Comparison of ENCODE assay signal across 8 cellular contexts in genomic region chr17:42675348-42675983, GRCh38. TPM values are rescaled to one million over a fixed set of nuclear protein-coding genes. Genes with fewer than 3 reads are reported as not detected.
DNase-seq lines count a peak whose midpoint lies in the region; ATAC-seq, FAIRE-seq and TF ChIP-seq lines count a peak whose summit lies in the region.

No MANE protein-coding gene starts in this region.

- no peak overlapping the region for H3K14ac ChIP-seq in H1 (ENCODE audit: insufficient read length)

- H3K4me3 Mint-ChIP-seq in Caco-2 (ENCODE audit: unreplicated experiment): peak overlapping the region; percentile 89

- H3K27me3 Mint-ChIP-seq in Caco-2 (ENCODE audit: insufficient read depth, unreplicated experiment): no peaks in the 10 kb centered on the region

- peak overlapping the region; percentile 78; the same call in 1 of the 2 replicates for H3K18ac ChIP-seq in H1 (ENCODE audit: extremely low read depth, low read length)

- no peak overlapping the region for H2BK5ac ChIP-seq in H1 (ENCODE audit: low read depth, low read length)

- TF ChIP-seq EP300 in H1 (IDR thresholded peaks at IDR 0.05; ENCODE audit: borderline replicate concordance in 1 of 2, low read depth in 2 of 2, low read length in 2 of 2): no peak

- H2BK20ac ChIP-seq in H1 (ENCODE audit: low read length): peak overlapping the region; percentile 40; the same call in 1 of the 2 replicates

- H3K56ac ChIP-seq in H1 (replicated peaks; ENCODE audit: insufficient read length, low read depth, low read length): no peak overlapping the region

- POLR2A ChIA-PET in Caco-2 (lab: Charles Lee) (interaction anchor here (1.5 to 2.2 kb wide), 3 partner anchors 16 to 323 kb away, joined by 6 to 8 read pairs (median 8); partner anchors contain the start of genes PSMC3IP, RPL27 and TUBG2), H1 (lab: Charles Lee; ENCODE audit: partially characterized antibody) (interaction anchor here (1.1 to 14.0 kb wide), 8 partner anchors 9 to 323 kb away, joined by 3 to 239 read pairs (median 4); partner anchors contain the start of genes MLX, PSMC3IP, RETREG3 and RPL27)

- TF ChIP-seq POLR2A in H1 (IDR thresholded peaks at IDR 0.05; ENCODE audit: control extremely low read depth in 1 of 2, low read depth in 2 of 2, low read length in 2 of 2): no peak

- H4K8ac ChIP-seq in H1 (ENCODE audit: extremely low read depth, insufficient read depth, low read length): no peak overlapping the region

- peak overlapping the region in 1 of 4 experiments; percentile 1; a peak in 2 of 7 replicates for H3K9ac ChIP-seq in H1 (replicated peaks in 1 of 4; ENCODE audit: extremely low read depth in 1 of 4, low read depth in 3 of 4, low read length in 3 of 4)

- BruUV-seq in Caco-2 (replicated peaks; lab: Mats Ljungman, UMichigan): no TSS peak

- H4K5ac ChIP-seq in H1 (ENCODE audit: insufficient read length, low read depth, low read length): no peak overlapping the region

- TF ChIP-seq CTCF in Caco-2 (IDR thresholded peaks at IDR 0.05; ENCODE audit: insufficient read depth in 1 of 2, low read depth in 1 of 2, low read length in 1 of 2, severe bottlenecking in 1 of 2, unreplicated experiment in 1 of 2) (no peak), H1 (IDR thresholded peaks at IDR 0.05; ENCODE audit: control extremely low read depth in 1 of 3, insufficient read depth in 1 of 3, low read depth in 1 of 3, low read length in 3 of 3) (no peak)

- peak overlapping the region; percentile 95 for H3K27ac Mint-ChIP-seq in Caco-2 (ENCODE audit: unreplicated experiment)

- peaks cover 31% of the 10 kb centered on the region for H3K23me2 ChIP-seq in H1 (ENCODE audit: low read depth, low read length)

- H2BK120ac ChIP-seq in H1 (replicated peaks; ENCODE audit: low read depth, low read length): no peak overlapping the region

- intact Hi-C loops in Caco-2 (cut with micrococcal nuclease; ENCODE audit: unreplicated experiment): loop anchor here (5.0 kb wide), 1 partner anchor 87 kb away; the partner anchor contains the start of gene RAMP2

- CTCF ChIA-PET in Caco-2 (lab: Charles Lee): interaction anchor here (0.6 to 2.1 kb wide), 7 partner anchors 16 to 291 kb away, joined by 3 to 21 read pairs (median 5); partner anchors contain the start of genes BECN1, RETREG3, TUBG1 and TUBG2
- CTCF ChIA-PET in H1 (lab: Charles Lee; ENCODE audit: partially characterized antibody): interaction anchor here (1.0 to 4.8 kb wide), 9 partner anchors 8 to 121 kb away, joined by 3 to 40 read pairs (median 5); partner anchors contain the start of genes CNTNAP1, TUBG1 and TUBG2

- H3K36me3 ChIP-seq in Caco-2 (ENCODE audit: control insufficient read depth, insufficient read depth, low read length): peaks cover 2% of the 10 kb centered on the region
- peaks cover 0 to 11% (median 0%) of the 10 kb centered on the region in 4 experiments; a peak in 3 of 8 replicates for H3K36me3 ChIP-seq in H1 (ENCODE audit: control insufficient read depth in 2 of 4, insufficient read depth in 4 of 4, low read length in 3 of 4)
- peaks cover 21% of the 10 kb centered on the region for H3K36me3 ChIP-seq in neuron (ENCODE audit: insufficient read depth, low read length)

- no peak overlapping the region for H4K91ac ChIP-seq in H1 (replicated peaks; ENCODE audit: insufficient read length, low read length)

- 1% methylated on average over 14 of the region's 29 CpGs; no CpG with 5 or more reads in 1 of the 2 experiments for WGBS in H1 (ENCODE audit: extremely low coverage in 1 of 2, insufficient coverage in 1 of 2, insufficient read length in 1 of 2, insufficient replicate concordance in 2 of 2, low coverage in 1 of 2, low lambda C conversion rate in 2 of 2, missing lambda C conversion rate in 1 of 2), 2 experiments

- no peaks in the 10 kb centered on the region for H3K9me3 Mint-ChIP-seq in Caco-2 (ENCODE audit: unreplicated experiment)

- H3K4me1 Mint-ChIP-seq in Caco-2 (ENCODE audit: low read depth, unreplicated experiment): no peaks in the 10 kb centered on the region

- H3K4ac ChIP-seq in H1 (replicated peaks; ENCODE audit: insufficient read length, low read depth, low read length): peak overlapping the region; percentile 13

- H3K27me3 ChIP-seq in Caco-2 (replicated peaks; ENCODE audit: control insufficient read depth, insufficient read depth, low read length) (no peaks in the 10 kb centered on the region), H1 (replicated peaks in 1 of 4; ENCODE audit: control insufficient read depth in 3 of 4, extremely low read depth in 1 of 4, insufficient read depth in 3 of 4, low read length in 3 of 4) (peaks cover 2 to 52% (median 35%) of the 10 kb centered on the region in 4 experiments), neuron (ENCODE audit: insufficient read depth, low read length) (no peaks in the 10 kb centered on the region)

- H3K79me1 ChIP-seq in H1 (ENCODE audit: low read depth, low read length): no peaks in the 10 kb centered on the region

- H3K79me2 ChIP-seq in H1 (ENCODE audit: control insufficient read depth in 1 of 2, insufficient read depth in 2 of 2, low read length in 2 of 2): no peaks in the 10 kb centered on the region

- no peak overlapping the region for H3K27ac ChIP-seq in H1 (ENCODE audit: low read depth, low read length)

- H4K20me1 ChIP-seq in H1 (replicated peaks in 1 of 2; ENCODE audit: control insufficient read depth in 1 of 2, insufficient read depth in 2 of 2, low read length in 2 of 2): peaks cover 3 to 13% of the 10 kb centered on the region in 2 experiments

- H3K4me3 ChIP-seq in Caco-2 (ENCODE audit: low read depth, low read length) (peak overlapping the region; percentile 85), H1 (ENCODE audit: extremely low read depth in 1 of 4, insufficient read depth in 2 of 4, low read depth in 3 of 4, low read length in 4 of 4) (peak overlapping the region; percentile 77 to 84 (median 82)), neuron (ENCODE audit: low read length) (peak overlapping the region; percentile 84)

- H2AFZ ChIP-seq in H1 (ENCODE audit: low read length) (no peak overlapping the region), neuron (ENCODE audit: low read depth, low read length) (no peak overlapping the region)

- peaks cover 46% of the 10 kb centered on the region for H3K36me3 Mint-ChIP-seq in Caco-2 (ENCODE audit: insufficient read depth, unreplicated experiment)

- TF ChIP-seq RAD21 in H1 (IDR thresholded peaks at IDR 0.05 in 1 of 2, conservative IDR thresholded peaks at IDR 0.05 in 1 of 2; ENCODE audit: low read depth in 2 of 2, low read length in 2 of 2): no peak

- H3K4me1 ChIP-seq in Caco-2 (peaks cover 24% of the 10 kb centered on the region), H1 (replicated peaks in 1 of 4; ENCODE audit: control insufficient read depth in 3 of 4, insufficient read depth in 4 of 4, low read length in 3 of 4) (peaks cover 0 to 57% (median 41%) of the 10 kb centered on the region in 4 experiments; a peak in 6 of 7 replicates), neuron (ENCODE audit: insufficient read depth, low read length) (peaks cover 31% of the 10 kb centered on the region)

- no peak for ATAC-seq in GM21723 (IDR thresholded peaks at IDR 0.05; ENCODE audit: unreplicated experiment)
- no peak for ATAC-seq in HG02763 (IDR thresholded peaks at IDR 0.05; ENCODE audit: unreplicated experiment)

- H2AK5ac ChIP-seq in H1 (ENCODE audit: low read depth, low read length): no peak overlapping the region

- peak overlapping the region; percentile 58 to 88 for H3K4me2 ChIP-seq in H1 (ENCODE audit: insufficient read depth in 1 of 2, low read depth in 2 of 2, low read length in 2 of 2)

- H2BK12ac ChIP-seq in H1 (ENCODE audit: low read depth, low read length): 0 out of 2 replicates have a peak overlapping the region, but pooled peaks have one; percentile 68

- H2BK15ac ChIP-seq in H1 (ENCODE audit: low read length): no peak overlapping the region

- H3K9me3 ChIP-seq in Caco-2 (no peaks in the 10 kb centered on the region), H1 (ENCODE audit: insufficient read depth in 2 of 2, low read depth in 1 of 2, low read length in 1 of 2) (no peaks in the 10 kb centered on the region), neuron (ENCODE audit: low read length) (no peaks in the 10 kb centered on the region)

- no peak for DNase-seq in Caco-2
- DNase-seq in NCI-H2081 (lab: John Stamatoyannopoulos, UW): peak; percentile 89 to 92
- DNase-seq in H1 (ENCODE audit: low read depth in 1 of 2, low spot score in 2 of 2): peak in 1 of 2 experiments; percentile 65
- DNase-seq in SIG-M5 treated with dmso at 0.1 percent for 504 hours (lab: John Stamatoyannopoulos, UW; ENCODE audit: unreplicated experiment): no peak
- no peak for DNase-seq in mucosa of gallbladder (ENCODE audit: low spot score)

- no peak for FAIRE-seq in H1 (lab: Jason Lieb, UNC)

- H3K23ac ChIP-seq in H1 (ENCODE audit: insufficient read length): no peak overlapping the region

RNA-seq across cellular contexts. Expression of gene PLEKHH3, which starts 1.3 kb away (rescaled TPM):
- total RNA-seq in Caco-2 (2022): 25.3 and 26.2 TPM in 2 replicates
- 11.1 and 13.7 TPM in 2 replicates for total RNA-seq in H1 (2021; fragmentation: NEBNext Ultra II Directional; extraction: Animal tissue kit (Norgen Biotek cat#: 25700))
- polyA plus RNA-seq in H1 (2011; rRNA removed): 13.5 and 23.7 TPM in 2 replicates
- polyA plus RNA-seq in H1 (2011; cell fraction: cytosol; rRNA removed): 12.2 TPM
- polyA plus RNA-seq in H1 (2011; cell fraction: nucleus; rRNA removed): 34.2 TPM
- 9.0 to 20.7 TPM (median 18.4 TPM) in 4 replicates for polyA plus RNA-seq in H1 (2012, experiment 1 of 2)
- polyA plus RNA-seq in H1 (2012, experiment 2 of 2): 15.8 TPM
- polyA plus RNA-seq in H1 (2013, experiment 1 of 2): 15.6 TPM
- polyA plus RNA-seq in H1 (2013, experiment 2 of 2): 14.6 TPM
- polyA minus RNA-seq in H1 (2011; rRNA and poly(A)+ RNA removed): 2.6 and 3.5 TPM in 2 replicates
- polyA minus RNA-seq in H1 (2011; cell fraction: cytosol; rRNA and poly(A)+ RNA removed): 14.1 TPM
- polyA minus RNA-seq in H1 (2011; cell fraction: nucleus; rRNA and poly(A)+ RNA removed): 11.3 TPM
- total RNA-seq in mucosa of gallbladder: 36.1 TPM

RNA-seq across cellular contexts. Expression of gene CCR10, which starts 6.2 kb away (rescaled TPM):
- 1.6 and 3.2 TPM in 2 replicates for total RNA-seq in Caco-2 (2022)
- total RNA-seq in H1 (2021; fragmentation: NEBNext Ultra II Directional; extraction: Animal tissue kit (Norgen Biotek cat#: 25700)): 0.75 and 1.1 TPM in 2 replicates
- polyA plus RNA-seq in H1 (2011; rRNA removed): 4.0 and 5.7 TPM in 2 replicates
- 2.5 TPM for polyA plus RNA-seq in H1 (2011; cell fraction: cytosol; rRNA removed)
- 2.8 TPM for polyA plus RNA-seq in H1 (2011; cell fraction: nucleus; rRNA removed)
- polyA plus RNA-seq in H1 (2012, experiment 1 of 2): 1.8 to 2.8 TPM (median 2.2 TPM) in 4 replicates
- 1.9 TPM for polyA plus RNA-seq in H1 (2012, experiment 2 of 2)
- 2.1 TPM for polyA plus RNA-seq in H1 (2013, experiment 1 of 2)
- 1.7 TPM for polyA plus RNA-seq in H1 (2013, experiment 2 of 2)
- 0.28 and 0.29 TPM in 2 replicates for polyA minus RNA-seq in H1 (2011; rRNA and poly(A)+ RNA removed)
- polyA minus RNA-seq in H1 (2011; cell fraction: cytosol; rRNA and poly(A)+ RNA removed): 2.6 TPM
- polyA minus RNA-seq in H1 (2011; cell fraction: nucleus; rRNA and poly(A)+ RNA removed): 1.3 TPM
- 0.49 TPM for total RNA-seq in mucosa of gallbladder

RNA-seq across cellular contexts. Expression of gene CNTNAP1, which starts 6.9 kb away (rescaled TPM):
- total RNA-seq in Caco-2 (2022) (7.2 and 7.5 TPM in 2 replicates), mucosa of gallbladder (8.1 TPM)
- 4.7 and 5.2 TPM in 2 replicates for total RNA-seq in H1 (2021; fragmentation: NEBNext Ultra II Directional; extraction: Animal tissue kit (Norgen Biotek cat#: 25700))
- 10.0 and 13.5 TPM in 2 replicates for polyA plus RNA-seq in H1 (2011; rRNA removed)
- polyA plus RNA-seq in H1 (2011; cell fraction: cytosol; rRNA removed): 8.8 TPM
- 44.1 TPM for polyA plus RNA-seq in H1 (2011; cell fraction: nucleus; rRNA removed)
- polyA plus RNA-seq in H1 (2012, experiment 1 of 2): 9.1 to 13.8 TPM (median 11.5 TPM) in 4 replicates
- polyA plus RNA-seq in H1 (2012, experiment 2 of 2): 6.8 TPM
- polyA plus RNA-seq in H1 (2013, experiment 1 of 2): 4.0 TPM
- 3.4 TPM for polyA plus RNA-seq in H1 (2013, experiment 2 of 2)
- 7.6 and 8.9 TPM in 2 replicates for polyA minus RNA-seq in H1 (2011; rRNA and poly(A)+ RNA removed)
- 4.9 TPM for polyA minus RNA-seq in H1 (2011; cell fraction: cytosol; rRNA and poly(A)+ RNA removed)
- 8.2 TPM for polyA minus RNA-seq in H1 (2011; cell fraction: nucleus; rRNA and poly(A)+ RNA removed)

RNA-seq across cellular contexts. Expression of gene TUBG2, which starts 16.4 kb away (rescaled TPM):
- total RNA-seq in Caco-2 (2022): 23.8 and 26.5 TPM in 2 replicates
- 13.0 and 14.8 TPM in 2 replicates for total RNA-seq in H1 (2021; fragmentation: NEBNext Ultra II Directional; extraction: Animal tissue kit (Norgen Biotek cat#: 25700))
- 16.6 and 31.2 TPM in 2 replicates for polyA plus RNA-seq in H1 (2011; rRNA removed)
- 25.8 TPM for polyA plus RNA-seq in H1 (2011; cell fraction: cytosol; rRNA removed)
- 66.4 TPM for polyA plus RNA-seq in H1 (2011; cell fraction: nucleus; rRNA removed)
- polyA plus RNA-seq in H1 (2012, experiment 1 of 2): 16.3 to 23.9 TPM (median 20.6 TPM) in 4 replicates
- 8.5 TPM for polyA plus RNA-seq in H1 (2012, experiment 2 of 2)
- 13.5 TPM for polyA plus RNA-seq in H1 (2013, experiment 1 of 2)
- 12.2 TPM for polyA plus RNA-seq in H1 (2013, experiment 2 of 2)
- polyA minus RNA-seq in H1 (2011; rRNA and poly(A)+ RNA removed): 7.4 and 10.9 TPM in 2 replicates
- 8.1 TPM for polyA minus RNA-seq in H1 (2011; cell fraction: cytosol; rRNA and poly(A)+ RNA removed)
- 18.2 TPM for polyA minus RNA-seq in H1 (2011; cell fraction: nucleus; rRNA and poly(A)+ RNA removed)
- 30.8 TPM for total RNA-seq in mucosa of gallbladder

Comparison
In these comparisons a context has a peak if more than half of its experiments do, and no peak if none do; other contexts are left out.
1. DNase-seq: peak in NCI-H2081 (2 of 2); none in Caco-2 (0 of 2), SIG-M5 treated with dmso at 0.1 percent for 504 hours (single experiment) and mucosa of gallbladder (single experiment).
2. Peak in every context shown above with its lines, with median percentiles within 50 percentile points of each other: H3K4me3 ChIP-seq.